Comparison of ENCODE assay signal across 8 cellular contexts in genomic region chr2:239275871-239276812, GRCh38.
A peak's percentile ranks its signal among the peaks of the same experiment; 100 is the strongest.
DNase-seq lines count a peak whose midpoint lies in the region; ATAC-seq and TF ChIP-seq lines count a peak whose summit lies in the region.

No MANE protein-coding gene starts in this region.

- TF ChIP-seq CTCF in foreskin keratinocyte (conservative IDR thresholded peaks at IDR 0.05) (no peak), progenitor cell of endocrine pancreas (IDR thresholded peaks at IDR 0.05; ENCODE audit: unreplicated experiment) (no peak)

- H3K27me3 Mint-ChIP-seq in progenitor cell of endocrine pancreas, result no peaks in the 10 kb centered on the region

- no peaks in the 10 kb centered on the region for H3K36me3 ChIP-seq in SJSA1

- DNase-seq in DMS53 (lab: John Stamatoyannopoulos, UW) (peak; percentile 92), SJSA1 (ENCODE audit: low read depth in 1 of 2, low spot score in 2 of 2) (peak in 1 of 2 experiments; percentile 58), foreskin keratinocyte (no peak), progenitor cell of endocrine pancreas (ENCODE audit: low spot score, unreplicated experiment) (no peak), LoVo (ENCODE audit: low spot score) (no peak), HK-2 (ENCODE audit: unreplicated experiment) (no peak), cortex of kidney (lab: John Stamatoyannopoulos, UW) (no peak), NCI-H2107 treated with DMSO at 0.1 percent for 48 hours (lab: John Stamatoyannopoulos, UW; ENCODE audit: unreplicated experiment) (no peak)

- no peaks in the 10 kb centered on the region for H3K9me3 Mint-ChIP-seq in progenitor cell of endocrine pancreas (ENCODE audit: low read depth)

- peak overlapping the region; percentile 27 for H3K27ac Mint-ChIP-seq in progenitor cell of endocrine pancreas

- peaks cover 6% of the 10 kb centered on the region for H3K4me1 Mint-ChIP-seq in progenitor cell of endocrine pancreas (ENCODE audit: low read depth)

- H3K4me3 ChIP-seq in SJSA1, result no peak overlapping the region

- ATAC-seq in foreskin keratinocyte, result no peak

- no peaks in the 10 kb centered on the region for H3K36me3 Mint-ChIP-seq in progenitor cell of endocrine pancreas (ENCODE audit: insufficient read depth)

- H3K27me3 ChIP-seq in SJSA1 (replicated peaks) (no peaks in the 10 kb centered on the region), foreskin keratinocyte (no peaks in the 10 kb centered on the region)

- no peaks in the 10 kb centered on the region for H3K9me3 ChIP-seq in SJSA1 (replicated peaks)

- H3K4me3 Mint-ChIP-seq in progenitor cell of endocrine pancreas (ENCODE audit: low read depth), result no peak overlapping the region

- H3K27ac ChIP-seq in SJSA1, result peak overlapping the region; percentile 99
- peak overlapping the region; percentile 53 for H3K27ac ChIP-seq in foreskin keratinocyte

- peaks cover 73% of the 10 kb centered on the region for H3K4me1 ChIP-seq in SJSA1 (replicated peaks)
- H3K4me1 ChIP-seq in foreskin keratinocyte, result peaks cover 8% of the 10 kb centered on the region
